ENCODE assay signal across 30 cellular contexts in genomic region chr1:91801496-91802115, GRCh38.
DNase-seq lines count a peak whose midpoint lies in the region; ATAC-seq and TF ChIP-seq lines count a peak whose summit lies in the region.
"Had no signal": no experiment of that assay in that cellular context is flagged by ENCODE, and none has a peak within 500 bp of the region (broad histone marks: within the 10 kb centered on the region; RNA-seq: fewer than 3 reads in every experiment).

No MANE protein-coding gene starts in this region.

- intact Hi-C loops in CD4-positive, alpha-beta T cell (cut with DNase I, micrococcal nuclease), result loop anchor here (5.0 to 10.0 kb wide), 6 partner anchors 126 to 1161 kb away; partner anchors contain the start of genes CDC7 (in 1 of the 2) and DIPK1A (in 1 of the 2)
- intact Hi-C loops in Caco-2 (cut with micrococcal nuclease; ENCODE audit: unreplicated experiment), result no loop called here

- H3K27me3 Mint-ChIP-seq in CD4-positive, alpha-beta T cell, result no peaks in the 10 kb centered on the region
- H3K27me3 Mint-ChIP-seq in T-cell (no peaks in the 10 kb centered on the region), GM23338 (ENCODE audit: insufficient read depth, low read depth, poor library complexity) (peaks cover 6% of the 10 kb centered on the region), Caco-2 (ENCODE audit: insufficient read depth, unreplicated experiment) (no peaks in the 10 kb centered on the region)
- no peaks in the 10 kb centered on the region for H3K27me3 Mint-ChIP-seq in stimulated activated naive B cell treated with anti-CD40 and anti-IgM and Interleukin-4, amounts not matched to agents 10 μg/mL and 1 μg/mL and 100 μg/mL, for 72 hours

- WGBS in gastroesophageal sphincter (ENCODE audit: low coverage in 1 of 2), 2 donors, result 83% methylated on average over 3 of the region's 3 CpGs

- H3K9me3 Mint-ChIP-seq in CD4-positive, alpha-beta T cell, result no peaks in the 10 kb centered on the region
- peaks cover 0 to 5% (median 0%) of the 10 kb centered on the region in 3 donors for H3K9me3 Mint-ChIP-seq in T-cell
- no peaks in the 10 kb centered on the region for H3K9me3 Mint-ChIP-seq in stimulated activated naive B cell treated with anti-CD40 and anti-IgM and Interleukin-4, amounts not matched to agents 10 μg/mL and 1 μg/mL and 100 μg/mL, for 72 hours
- H3K9me3 Mint-ChIP-seq in GM23338, result no peaks in the 10 kb centered on the region
- H3K9me3 Mint-ChIP-seq in Caco-2 (ENCODE audit: unreplicated experiment), result no peaks in the 10 kb centered on the region

- TF ChIP-seq EP300 in gastroesophageal sphincter (IDR thresholded peaks at IDR 0.05), result no peak

- TF ChIP-seq CTCF in CD4-positive, alpha-beta T cell (IDR thresholded peaks at IDR 0.05), result no peak
- TF ChIP-seq CTCF in gastroesophageal sphincter (IDR thresholded peaks at IDR 0.05) (no peak), GM23338 (conservative IDR thresholded peaks at IDR 0.05; ENCODE audit: low read depth in 2 of 2) (no peak), Caco-2 (IDR thresholded peaks at IDR 0.05; ENCODE audit: insufficient read depth in 1 of 2, low read depth in 1 of 2, low read length in 1 of 2, severe bottlenecking in 1 of 2, unreplicated experiment in 1 of 2) (no peak)

- no peak overlapping the region for H3K27ac ChIP-seq in CD4-positive, alpha-beta T cell (ENCODE audit: low read depth, low read length)
- peak overlapping the region in 3 of 4 donors; percentile 64 to 74 (median 71) for H3K27ac ChIP-seq in gastroesophageal sphincter
- H3K27ac ChIP-seq in GM23338 (ENCODE audit: low read depth), result no peak overlapping the region
- H3K27ac ChIP-seq: BLaER1, prostate gland had no signal

- H3K36me3 Mint-ChIP-seq in CD4-positive, alpha-beta T cell (ENCODE audit: low read depth), result no peaks in the 10 kb centered on the region
- peaks cover 5% of the 10 kb centered on the region for H3K36me3 Mint-ChIP-seq in T-cell
- H3K36me3 Mint-ChIP-seq in stimulated activated naive B cell treated with anti-CD40 and anti-IgM and Interleukin-4, amounts not matched to agents 10 μg/mL and 1 μg/mL and 100 μg/mL, for 72 hours, result no peaks in the 10 kb centered on the region
- no peaks in the 10 kb centered on the region; the same call in 2 of the 3 replicates for H3K36me3 Mint-ChIP-seq in GM23338 (ENCODE audit: low read depth)
- H3K36me3 Mint-ChIP-seq in Caco-2 (ENCODE audit: insufficient read depth, unreplicated experiment), result peaks cover 5% of the 10 kb centered on the region

- BruUV-seq in Caco-2 (replicated peaks; lab: Mats Ljungman, UMichigan), result no TSS peak

- ATAC-seq in CD4-positive, alpha-beta T cell (ENCODE audit: poor library complexity), result no peak
- no peak for ATAC-seq in T-cell (replicated peaks in 1 of 4)
- peak; percentile 20 for ATAC-seq in gastroesophageal sphincter
- ATAC-seq in stimulated activated naive B cell treated with anti-CD40 and anti-IgM and Interleukin-4, amounts not matched to agents 10 μg/mL and 1 μg/mL and 100 μg/mL, for 72 hours (replicated peaks), result no peak
- ATAC-seq in GM23338, result no peak
- ATAC-seq: heart left ventricle; sciatic nerve; stimulated activated naive CD8-positive, alpha-beta T cell treated with anti-CD3 and anti-CD28 coated beads, Interleukin-15, Interleukin-2, amounts not matched to agents 100 U/mL and 50 U/mL, for 24 hours had no signal

- H3K4me1 ChIP-seq in gastroesophageal sphincter, result peaks cover 27 to 89% (median 69%) of the 10 kb centered on the region in 3 donors
- no peaks in the 10 kb centered on the region for H3K4me1 ChIP-seq in GM23338 (ENCODE audit: insufficient read depth)
- H3K4me1 ChIP-seq in Caco-2, result no peaks in the 10 kb centered on the region
- H3K4me1 ChIP-seq: prostate gland had no signal

- H3K4me3 Mint-ChIP-seq in CD4-positive, alpha-beta T cell, result no peak overlapping the region
- H3K4me3 Mint-ChIP-seq in T-cell (no peak overlapping the region), GM23338 (no peak overlapping the region), Caco-2 (ENCODE audit: unreplicated experiment) (no peak overlapping the region)
- no peak overlapping the region for H3K4me3 Mint-ChIP-seq in stimulated activated naive B cell treated with anti-CD40 and anti-IgM and Interleukin-4, amounts not matched to agents 10 μg/mL and 1 μg/mL and 100 μg/mL, for 72 hours

- no peak overlapping the region for H3K4me2 ChIP-seq in GM23338
- H3K4me2 ChIP-seq: BLaER1 had no signal

- H3K79me2 ChIP-seq in GM23338 (replicated peaks; ENCODE audit: insufficient read depth), result no peaks in the 10 kb centered on the region

- peaks cover 40% of the 10 kb centered on the region for H3K4me1 Mint-ChIP-seq in CD4-positive, alpha-beta T cell (ENCODE audit: low read depth)
- H3K4me1 Mint-ChIP-seq in T-cell (peaks cover 51 to 69% (median 57%) of the 10 kb centered on the region in 3 donors), GM23338 (peaks cover 20% of the 10 kb centered on the region), Caco-2 (ENCODE audit: low read depth, unreplicated experiment) (no peaks in the 10 kb centered on the region)
- peaks cover 20 to 21% of the 10 kb centered on the region in 2 donors for H3K4me1 Mint-ChIP-seq in stimulated activated naive B cell treated with anti-CD40 and anti-IgM and Interleukin-4, amounts not matched to agents 10 μg/mL and 1 μg/mL and 100 μg/mL, for 72 hours

- no peaks in the 10 kb centered on the region for H3K9me3 ChIP-seq in CD4-positive, alpha-beta T cell (ENCODE audit: control insufficient read depth, low read length)
- H3K9me3 ChIP-seq in gastroesophageal sphincter, result no peaks in the 10 kb centered on the region
- no peaks in the 10 kb centered on the region for H3K9me3 ChIP-seq in Caco-2
- H3K9me3 ChIP-seq: BLaER1, heart left ventricle, Peyer's patch, prostate gland, transverse colon had no signal

- no peak for TF ChIP-seq POLR2A in gastroesophageal sphincter (IDR thresholded peaks at IDR 0.05)

- H3K27ac Mint-ChIP-seq in CD4-positive, alpha-beta T cell, result peak overlapping the region; percentile 60
- H3K27ac Mint-ChIP-seq in T-cell (peak overlapping the region; percentile 8 to 95), GM23338 (no peak overlapping the region), Caco-2 (ENCODE audit: unreplicated experiment) (no peak overlapping the region)
- peak overlapping the region; percentile 14 for H3K27ac Mint-ChIP-seq in stimulated activated naive B cell treated with anti-CD40 and anti-IgM and Interleukin-4, amounts not matched to agents 10 μg/mL and 1 μg/mL and 100 μg/mL, for 72 hours

- H2AFZ ChIP-seq in GM23338, result no peak overlapping the region

- H3K36me3 ChIP-seq in gastroesophageal sphincter (peaks cover 0 to 8% of the 10 kb centered on the region in 2 donors), GM23338 (ENCODE audit: insufficient read depth) (no peaks in the 10 kb centered on the region), Caco-2 (ENCODE audit: control insufficient read depth, insufficient read depth, low read length) (no peaks in the 10 kb centered on the region)
- H3K36me3 ChIP-seq: Peyer's patch, prostate gland, transverse colon had no signal

- H3F3A ChIP-seq in GM23338 (replicated peaks; ENCODE audit: low read depth), result no peaks in the 10 kb centered on the region

- H3K9me2 ChIP-seq in GM23338 (ENCODE audit: insufficient read depth), result no peaks in the 10 kb centered on the region; the same call in 1 of the 2 replicates

- POLR2A ChIA-PET in CD4-positive, alpha-beta T cell (lab: Charles Lee), result no interaction called here
- POLR2A ChIA-PET in T-cell (lab: Charles Lee), result no interaction called here
- POLR2A ChIA-PET in Caco-2 (lab: Charles Lee), result no interaction called here

- DNase-seq in CD4-positive, alpha-beta T cell, result no peak
- DNase-seq in T-cell (no peak), A172 (ENCODE audit: low spot score) (no peak), GM23338 (ENCODE audit: low spot score) (no peak), Caco-2 (no peak)
- no peak for DNase-seq in stimulated activated naive B cell treated with anti-CD40 and anti-IgM and Interleukin-4, amounts not matched to agents 10 μg/mL and 1 μg/mL and 100 μg/mL, for 72 hours
- DNase-seq in stimulated activated naive CD4-positive, alpha-beta T cell (lab: John Stamatoyannopoulos, UW), result no peak
- DNase-seq: activated CD4-positive, alpha-beta T cell treated with anti-CD3 and anti-CD28 coated beads, Interleukin-2, amount 50 U/mL, for 48 hours; activated CD8-positive, alpha-beta memory T cell treated with anti-CD3 and anti-CD28 coated beads, Interleukin-2, amount 50 U/mL, for 48 hours; activated effector memory CD4-positive, alpha-beta T cell treated with Interleukin-2 at 50 U/mL for 16 hours; HCEC 1CT; heart left ventricle; KBM-7; kidney glomerular epithelial cell; mesenchymal stem cell; MM.1S; NCI-H1417; NCI-H2081; NCI-H2227 treated with DMSO at 0.1 percent for 48 hours; NCI-H69; nucleus accumbens; Peyer's patch; SIG-M5; stimulated activated naive CD8-positive, alpha-beta T cell treated with anti-CD3 and anti-CD28 coated beads, Interleukin-15, Interleukin-2, amounts not matched to agents 100 U/mL and 50 U/mL, for 24 hours; SW 1271; transverse colon had no signal

- H4K20me1 ChIP-seq in GM23338 (replicated peaks; ENCODE audit: insufficient read depth), result no peaks in the 10 kb centered on the region
- H4K20me1 ChIP-seq: BLaER1 had no signal

- no peak overlapping the region for H3K4me3 ChIP-seq in gastroesophageal sphincter
- H3K4me3 ChIP-seq in GM23338, result no peak overlapping the region
- no peak overlapping the region for H3K4me3 ChIP-seq in Caco-2 (ENCODE audit: low read depth, low read length)
- H3K4me3 ChIP-seq: BLaER1, heart left ventricle, Peyer's patch, prostate gland, transverse colon had no signal

- CTCF ChIA-PET in CD4-positive, alpha-beta T cell (lab: Charles Lee), result no interaction called here
- CTCF ChIA-PET in T-cell (lab: Charles Lee), result interaction anchor here in 1 of 2 donors (1.3 to 1.7 kb wide), 2 partner anchors 10 kb away, joined by 7 to 9 read pairs; no protein-coding TSS in a partner anchor
- CTCF ChIA-PET in Caco-2 (lab: Charles Lee), result no interaction called here

- no peaks in the 10 kb centered on the region for H3K27me3 ChIP-seq in CD4-positive, alpha-beta T cell (ENCODE audit: control insufficient read depth, insufficient read depth, low read length)
- H3K27me3 ChIP-seq in gastroesophageal sphincter (no peaks in the 10 kb centered on the region), GM23338 (ENCODE audit: insufficient read depth) (no peaks in the 10 kb centered on the region), Caco-2 (replicated peaks; ENCODE audit: control insufficient read depth, insufficient read depth, low read length) (no peaks in the 10 kb centered on the region)
- H3K27me3 ChIP-seq: BLaER1, heart left ventricle, Peyer's patch, transverse colon had no signal

TF ChIP-seq in GM23338, 12 proteins besides CTCF, POLR2A, EP300 and RAD21 (continues in another document):
- TF ChIP-seq JUNB (IDR thresholded peaks at IDR 0.05; ENCODE audit: unreplicated experiment), result no peak
- TF ChIP-seq ETS1 (IDR thresholded peaks at IDR 0.05), result no peak

Comparison
In these comparisons a context has a peak if more than half of its experiments do, and no peak if none do; other contexts are left out.
1. H3K27ac ChIP-seq: peak in gastroesophageal sphincter (3 of 4); none in CD4-positive, alpha-beta T cell (single experiment) and GM23338 (single experiment).
2. H3K27ac Mint-ChIP-seq: peak in CD4-positive, alpha-beta T cell (single experiment), T-cell (2 of 2) and stimulated activated naive B cell treated with anti-CD40 and anti-IgM and Interleukin-4, amounts not matched to agents 10 μg/mL and 1 μg/mL and 100 μg/mL, for 72 hours (single experiment); none in GM23338 (single experiment) and Caco-2 (single experiment).